2 cellular contexts compared by ENCODE assay signal in genomic region chr15:58108117-58108516, GRCh38.
A peak's percentile ranks its signal among the peaks of the same experiment; 100 is the strongest.
TF ChIP-seq lines count a peak whose summit lies in the region.

No MANE protein-coding gene starts in this region.

TF ChIP-seq in K562, 482 proteins besides CTCF, POLR2A, EP300 and RAD21 (continues in another document):
- TF ChIP-seq MYC (IDR thresholded peaks at IDR 0.05; ENCODE audit: low read depth, low read length) (peak; percentile 43), MYC (CRISPR knock-in tag; IDR thresholded peaks at IDR 0.05; ENCODE audit: borderline replicate concordance, low read depth) (no peak), LARP7 (IDR thresholded peaks at IDR 0.05) (no peak), MAX (CRISPR knock-in tag; IDR thresholded peaks at IDR 0.05) (no peak), NFIC (IDR thresholded peaks at IDR 0.05) (peak; percentile 53), KDM1A (IDR thresholded peaks at IDR 0.05) (peak; percentile 10 to 77; a peak in 2 of 4 replicates), TEAD4 (IDR thresholded peaks at IDR 0.05; ENCODE audit: low read length) (peak; percentile 67; the same call in 1 of the 2 replicates), TEAD4 (CRISPR knock-in tag; IDR thresholded peaks at IDR 0.05; ENCODE audit: borderline replicate concordance) (no peak), ZNF592 (IDR thresholded peaks at IDR 0.05) (peak; percentile 52; the same call in 1 of the 2 replicates), HDAC1 (IDR thresholded peaks at IDR 0.05) (peak in 1 of 2 experiments; percentile 61; a peak in 2 of 4 replicates), HNRNPLL (IDR thresholded peaks at IDR 0.05; ENCODE audit: low read depth, low read length, poor library complexity, severe bottlenecking) (no peak), MXI1 (IDR thresholded peaks at IDR 0.05; ENCODE audit: low read depth, low read length) (0 out of 2 replicates have a peak, but pooled peaks have one; percentile 5), ZNF324 (CRISPR knock-in tag; IDR thresholded peaks at IDR 0.05) (no peak), ZNF12 (CRISPR knock-in tag; IDR thresholded peaks at IDR 0.05) (no peak), DPF2 (IDR thresholded peaks at IDR 0.05) (peak; percentile 48; the same call in 1 of the 2 replicates), EP400 (IDR thresholded peaks at IDR 0.05) (0 out of 2 replicates have a peak, but pooled peaks have one; percentile 12), GABPA (tag; conservative IDR thresholded peaks at IDR 0.05; ENCODE audit: low read depth) (no peak), C11orf30 (IDR thresholded peaks at IDR 0.05; ENCODE audit: low read depth) (no peak), ZNF277 (CRISPR knock-in tag; IDR thresholded peaks at IDR 0.05; ENCODE audit: borderline replicate concordance) (no peak), EHMT2 (IDR thresholded peaks at IDR 0.05) (0 out of 2 replicates have a peak, but pooled peaks have one; percentile 58), HLTF (IDR thresholded peaks at IDR 0.05) (0 out of 2 replicates have a peak, but pooled peaks have one; percentile 41), AFF1 (IDR thresholded peaks at IDR 0.05; ENCODE audit: low read depth in 1 of 2, partially characterized antibody in 2 of 2) (peak in 1 of 2 experiments; percentile 55), ARID1B (IDR thresholded peaks at IDR 0.05) (peak; percentile 86)

TF ChIP-seq in HepG2, 621 proteins besides CTCF, POLR2A, EP300 and RAD21:
- TF ChIP-seq KAT7 (CRISPR knock-in tag; IDR thresholded peaks at IDR 0.05; ENCODE audit: borderline replicate concordance): no peak
- TF ChIP-seq PREB (CRISPR knock-in tag; IDR thresholded peaks at IDR 0.05): no peak
- TF ChIP-seq ZNF678 (CRISPR knock-in tag; IDR thresholded peaks at IDR 0.05): no peak
- TF ChIP-seq ZNF709 (CRISPR knock-in tag; IDR thresholded peaks at IDR 0.05): no peak
- no peak for TF ChIP-seq ZNF780A (CRISPR knock-in tag; IDR thresholded peaks at IDR 0.05)
